Comparison of ENCODE assay signal across 41 cellular contexts in the genomic region with DNA sequence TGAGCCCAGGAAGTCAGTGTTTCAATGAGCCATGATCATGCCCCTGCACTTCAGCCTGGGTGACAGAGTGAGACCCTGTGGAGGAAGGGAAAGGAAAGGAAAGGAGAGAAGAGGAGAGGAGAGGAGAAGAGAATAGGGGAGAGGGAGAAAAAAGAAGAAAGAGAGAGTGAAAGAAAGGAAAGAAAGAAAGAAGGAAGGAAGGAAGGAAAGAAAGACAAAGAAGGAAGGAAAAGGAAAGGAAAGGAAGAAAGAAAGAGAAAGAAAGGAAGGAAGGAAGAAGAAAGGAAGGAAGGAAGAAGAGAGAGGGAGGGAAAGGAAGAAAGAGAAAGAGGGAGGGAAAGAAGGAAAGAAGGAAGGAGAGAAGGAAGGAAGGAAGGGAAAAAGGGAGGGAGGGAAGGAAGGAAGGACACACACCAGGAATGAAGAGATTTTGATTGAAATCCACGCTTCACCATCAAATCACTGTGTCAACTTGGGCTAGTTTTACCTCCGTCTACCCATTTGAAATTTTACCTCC. TPM values are rescaled to one million over a fixed set of nuclear protein-coding genes. Genes with fewer than 3 reads are reported as not detected.
"Had no signal": no experiment of that assay in that cellular context is flagged by ENCODE, and none has a peak within 500 bp of the region (broad histone marks: within the 10 kb centered on the region; RNA-seq: fewer than 3 reads in every experiment).

No MANE protein-coding gene starts in this region.

- H3K27ac ChIP-seq: ascending aorta, cardiac muscle cell, VCaP had no signal

- H3K36me3 Mint-ChIP-seq: activated CD4-positive, alpha-beta memory T cell treated with anti-CD3 and anti-CD28 coated beads for 36 hours; activated naive CD4-positive, alpha-beta T cell treated with anti-CD3 and anti-CD28 coated beads, Interleukin-2, amount 50 U/mL, for 24 hours; activated naive CD8-positive, alpha-beta T cell; activated naive CD8-positive, alpha-beta T cell treated with anti-CD3 and anti-CD28 coated beads, Interleukin-2, amount 10 ng/mL, durations not matched to agents 7 days and 5 days; brain had no signal

- DNase-seq: activated B cell treated with CpG ODN at 0.5 μM for 24 hours; activated CD4-positive, alpha-beta memory T cell treated with anti-CD3 and anti-CD28 coated beads for 36 hours; activated CD4-positive, alpha-beta T cell treated with anti-CD3 and anti-CD28 coated beads for 4 hours; activated CD4-positive, alpha-beta T cell treated with anti-CD3 and anti-CD28 coated beads, Interleukin-2, amount 10 ng/mL, durations not matched to agents 24 days and 14 days; activated CD4-positive, alpha-beta T cell treated with anti-CD3 and anti-CD28 coated beads, Interleukin-2, amount 50 U/mL, for 1 hour; activated CD4-positive, alpha-beta T cell treated with anti-CD3 and anti-CD28 coated beads, Interleukin-2, amount 50 U/mL, for 4 hours; activated CD4-positive, CD25-positive, alpha-beta regulatory T cell treated with anti-CD3 and anti-CD28 coated beads, Interleukin-2, amount 50 U/mL, for 72 hours; activated CD8-positive, alpha-beta memory T cell treated with anti-CD3 and anti-CD28 coated beads, Interleukin-2, amount 50 U/mL, for 4 hours; activated CD8-positive, alpha-beta T cell treated with anti-CD3 and anti-CD28 coated beads for 36 hours; activated effector memory CD4-positive, alpha-beta T cell treated with anti-CD3 and anti-CD28 coated beads, Interleukin-2, amount 50 U/mL, for 16 hours; activated gamma-delta T cell treated with Interleukin-2 at 50 U/mL for 16 hours; activated naive CD4-positive, alpha-beta T cell; activated naive CD4-positive, alpha-beta T cell treated with anti-CD3 and anti-CD28 coated beads for 36 hours; activated naive CD8-positive, alpha-beta T cell treated with anti-CD3 and anti-CD28 coated beads, Interleukin-2, amount 10 ng/mL, durations not matched to agents 7 days and 5 days; activated naive CD8-positive, alpha-beta T cell treated with anti-CD3 and anti-CD28 coated beads, Interleukin-2, amount 50 U/mL, for 24 hours; activated T-cell treated with anti-CD3 and anti-CD28 coated beads for 4 hours; activated T-cell treated with anti-CD3 and anti-CD28 coated beads, Interleukin-2, amount 50 U/mL, for 1 hour; activated T-cell treated with anti-CD3 and anti-CD28 coated beads, Interleukin-2, amount 50 U/mL, for 4 hours; activated T-cell treated with anti-CD3 and anti-CD28 coated beads, Interleukin-2, amount 50 U/mL, for 72 hours; amygdala; anterior cingulate cortex; caudate nucleus; cerebellar nuclear complex; T-helper 2 cell; T-helper 9 cell had no signal

- H3K4me3 ChIP-seq: ascending aorta, cardiac muscle cell had no signal

- H3K4me1 ChIP-seq: ascending aorta had no signal

- H3K27me3 ChIP-seq: ascending aorta, cardiac muscle cell had no signal

- H3K4me1 Mint-ChIP-seq: activated B cell treated with CpG ODN at 0.5 μM for 24 hours; activated CD4-positive, alpha-beta T cell treated with anti-CD3 and anti-CD28 coated beads, Interleukin-2, amount 10 ng/mL, durations not matched to agents 24 days and 14 days; activated naive CD4-positive, alpha-beta T cell treated with anti-CD3 and anti-CD28 coated beads, Interleukin-2, amount 50 U/mL, for 24 hours; activated naive CD8-positive, alpha-beta T cell treated with anti-CD3 and anti-CD28 coated beads, Interleukin-2, amount 10 ng/mL, durations not matched to agents 7 days and 5 days; activated naive CD8-positive, alpha-beta T cell treated with anti-CD3 and anti-CD28 coated beads, Interleukin-2, amount 50 U/mL, for 24 hours; activated T-helper 17 cell treated with anti-CD3 and anti-CD28 coated beads, Interleukin-2, amount 50 U/mL, for 72 hours; brain; central memory CD8-positive, alpha-beta T cell had no signal

- H3K4me3 Mint-ChIP-seq: activated B cell treated with CpG ODN at 0.5 μM for 24 hours; activated CD4-positive, alpha-beta memory T cell treated with anti-CD3 and anti-CD28 coated beads for 36 hours; activated CD4-positive, alpha-beta T cell treated with anti-CD3 and anti-CD28 coated beads, Interleukin-2, amount 10 ng/mL, durations not matched to agents 24 days and 14 days; activated CD8-positive, alpha-beta T cell treated with anti-CD3 and anti-CD28 coated beads for 36 hours; activated naive CD4-positive, alpha-beta T cell treated with anti-CD3 and anti-CD28 coated beads for 36 hours; activated naive CD4-positive, alpha-beta T cell treated with anti-CD3 and anti-CD28 coated beads, Interleukin-2, amount 50 U/mL, for 24 hours; activated naive CD8-positive, alpha-beta T cell; activated naive CD8-positive, alpha-beta T cell treated with anti-CD3 and anti-CD28 coated beads, Interleukin-2, amount 10 ng/mL, durations not matched to agents 7 days and 5 days; activated naive CD8-positive, alpha-beta T cell treated with anti-CD3 and anti-CD28 coated beads, Interleukin-2, amount 50 U/mL, for 24 hours; activated T-cell treated with anti-CD3 and anti-CD28 coated beads, Interleukin-2, amount 50 U/mL, for 4 hours; activated T-cell treated with anti-CD3 and anti-CD28 coated beads, Interleukin-2, amount 50 U/mL, for 72 hours; activated T-helper 1 cell treated with anti-CD3 and anti-CD28 coated beads, Interleukin-12 subunit alpha, Interleukin-12 subunit beta, Interleukin-2, Interleukin-4 antibody, amounts not matched to agents 30 ng/mL and 10 ng/mL and 1 ng/mL, durations not matched to agents 14 hours and 24 hours and 36 hours; activated T-helper 17 cell treated with anti-CD3 and anti-CD28 coated beads, Interleukin-2, amount 50 U/mL, for 72 hours; brain; central memory CD8-positive, alpha-beta T cell; T-helper 1 cell treated with Interleukin-12 subunit alpha and Interleukin-12 subunit beta and Interleukin-4 antibody, amounts not matched to agents 30 μg/mL and 1 μg/mL, for 36 hours; T-helper 2 cell treated with Interferon-gamma antibody and Interleukin-4, amounts not matched to agents 5 μg/mL and 100 μg/mL, for 36 hours had no signal

- H3K9me3 Mint-ChIP-seq: activated naive CD4-positive, alpha-beta T cell treated with anti-CD3 and anti-CD28 coated beads for 36 hours; activated naive CD4-positive, alpha-beta T cell treated with anti-CD3 and anti-CD28 coated beads, Interleukin-2, amount 50 U/mL, for 24 hours; activated naive CD8-positive, alpha-beta T cell treated with anti-CD3 and anti-CD28 coated beads, Interleukin-2, amount 10 ng/mL, durations not matched to agents 7 days and 5 days; activated T-cell treated with anti-CD3 and anti-CD28 coated beads, Interleukin-2, amount 50 U/mL, for 4 hours; central memory CD8-positive, alpha-beta T cell; T-helper 2 cell treated with Interferon-gamma antibody and Interleukin-4, amounts not matched to agents 5 μg/mL and 100 μg/mL, for 36 hours had no signal

- H3K27ac Mint-ChIP-seq: activated B cell treated with CpG ODN at 0.5 μM for 24 hours; activated CD4-positive, alpha-beta memory T cell treated with anti-CD3 and anti-CD28 coated beads for 36 hours; activated CD4-positive, alpha-beta T cell treated with anti-CD3 and anti-CD28 coated beads, Interleukin-2, amount 10 ng/mL, durations not matched to agents 24 days and 14 days; activated CD8-positive, alpha-beta T cell treated with anti-CD3 and anti-CD28 coated beads for 36 hours; activated naive CD4-positive, alpha-beta T cell treated with anti-CD3 and anti-CD28 coated beads for 36 hours; activated naive CD4-positive, alpha-beta T cell treated with anti-CD3 and anti-CD28 coated beads, Interleukin-2, amount 50 U/mL, for 24 hours; activated naive CD8-positive, alpha-beta T cell; activated naive CD8-positive, alpha-beta T cell treated with anti-CD3 and anti-CD28 coated beads, Interleukin-2, amount 10 ng/mL, durations not matched to agents 7 days and 5 days; activated naive CD8-positive, alpha-beta T cell treated with anti-CD3 and anti-CD28 coated beads, Interleukin-2, amount 50 U/mL, for 24 hours; activated T-cell treated with anti-CD3 and anti-CD28 coated beads, Interleukin-2, amount 50 U/mL, for 72 hours; activated T-helper 1 cell treated with anti-CD3 and anti-CD28 coated beads, Interleukin-12 subunit alpha, Interleukin-12 subunit beta, Interleukin-2, Interleukin-4 antibody, amounts not matched to agents 30 ng/mL and 10 ng/mL and 1 ng/mL, durations not matched to agents 14 hours and 24 hours and 36 hours; activated T-helper 17 cell treated with anti-CD3 and anti-CD28 coated beads, Interleukin-2, amount 50 U/mL, for 72 hours; brain; T-helper 1 cell treated with Interleukin-12 subunit alpha and Interleukin-12 subunit beta and Interleukin-4 antibody, amounts not matched to agents 30 μg/mL and 1 μg/mL, for 36 hours; T-helper 2 cell treated with Interferon-gamma antibody and Interleukin-4, amounts not matched to agents 5 μg/mL and 100 μg/mL, for 36 hours had no signal

- FAIRE-seq: bronchial epithelial cell, TTC549 had no signal

- H3K9me3 ChIP-seq: ascending aorta had no signal

- ATAC-seq: activated CD8-positive, alpha-beta T cell treated with anti-CD3 and anti-CD28 coated beads for 36 hours; activated naive CD8-positive, alpha-beta T cell treated with anti-CD3 and anti-CD28 coated beads, Interleukin-2, amount 50 U/mL, for 24 hours; activated T-cell treated with anti-CD3 and anti-CD28 coated beads, Interleukin-2, amount 50 U/mL, for 4 hours; activated T-cell treated with anti-CD3 and anti-CD28 coated beads, Interleukin-2, amount 50 U/mL, for 72 hours; activated T-helper 17 cell treated with anti-CD3 and anti-CD28 coated beads, Interleukin-2, amount 50 U/mL, for 72 hours had no signal

- H3K36me3 ChIP-seq: ascending aorta, cardiac muscle cell had no signal

RNA-seq across cellular contexts. Expression of a gene that starts 14.3 kb away (rescaled TPM):
- total RNA-seq: activated B cell treated with CpG ODN at 0.5 μM for 24 hours; activated CD4-positive, alpha-beta memory T cell treated with anti-CD3 and anti-CD28 coated beads for 36 hours; activated CD4-positive, alpha-beta T cell treated with anti-CD3 and anti-CD28 coated beads, Interleukin-2, amount 10 ng/mL, durations not matched to agents 24 days and 14 days; activated CD8-positive, alpha-beta memory T cell treated with anti-CD3 and anti-CD28 coated beads for 36 hours; activated CD8-positive, alpha-beta T cell treated with anti-CD3 and anti-CD28 coated beads for 36 hours; activated naive CD4-positive, alpha-beta T cell treated with anti-CD3 and anti-CD28 coated beads for 36 hours; activated naive CD8-positive, alpha-beta T cell treated with anti-CD3 and anti-CD28 coated beads, Interleukin-2, amount 10 ng/mL, durations not matched to agents 7 days and 5 days; activated T-cell treated with anti-CD3 and anti-CD28 coated beads, Interleukin-2, amount 50 U/mL, for 4 hours; activated T-cell treated with anti-CD3 and anti-CD28 coated beads, Interleukin-2, amount 50 U/mL, for 72 hours; activated T-helper 1 cell treated with anti-CD3 and anti-CD28 coated beads, Interleukin-12 subunit alpha, Interleukin-12 subunit beta, Interleukin-2, Interleukin-4 antibody, amounts not matched to agents 30 ng/mL and 10 ng/mL and 1 ng/mL, durations not matched to agents 14 hours and 24 hours and 36 hours; activated T-helper 17 cell treated with anti-CD3 and anti-CD28 coated beads, Interleukin-2, amount 50 U/mL, for 72 hours; ascending aorta; bronchial epithelial cell; cardiac muscle cell; chondrocyte had no signal
- polyA plus RNA-seq: adipose tissue, cardiac muscle cell had no signal

RNA-seq across cellular contexts. Expression of a gene that starts 17.6 kb away (rescaled TPM):
- total RNA-seq: activated B cell treated with CpG ODN at 0.5 μM for 24 hours; activated CD4-positive, alpha-beta memory T cell treated with anti-CD3 and anti-CD28 coated beads for 36 hours; activated CD4-positive, alpha-beta T cell treated with anti-CD3 and anti-CD28 coated beads, Interleukin-2, amount 10 ng/mL, durations not matched to agents 24 days and 14 days; activated CD8-positive, alpha-beta memory T cell treated with anti-CD3 and anti-CD28 coated beads for 36 hours; activated CD8-positive, alpha-beta T cell treated with anti-CD3 and anti-CD28 coated beads for 36 hours; activated naive CD4-positive, alpha-beta T cell treated with anti-CD3 and anti-CD28 coated beads for 36 hours; activated naive CD8-positive, alpha-beta T cell treated with anti-CD3 and anti-CD28 coated beads, Interleukin-2, amount 10 ng/mL, durations not matched to agents 7 days and 5 days; activated T-cell treated with anti-CD3 and anti-CD28 coated beads, Interleukin-2, amount 50 U/mL, for 4 hours; activated T-cell treated with anti-CD3 and anti-CD28 coated beads, Interleukin-2, amount 50 U/mL, for 72 hours; activated T-helper 1 cell treated with anti-CD3 and anti-CD28 coated beads, Interleukin-12 subunit alpha, Interleukin-12 subunit beta, Interleukin-2, Interleukin-4 antibody, amounts not matched to agents 30 ng/mL and 10 ng/mL and 1 ng/mL, durations not matched to agents 14 hours and 24 hours and 36 hours; activated T-helper 17 cell treated with anti-CD3 and anti-CD28 coated beads, Interleukin-2, amount 50 U/mL, for 72 hours; ascending aorta; bronchial epithelial cell; cardiac muscle cell; chondrocyte had no signal
- polyA plus RNA-seq: adipose tissue, cardiac muscle cell had no signal

RNA-seq across cellular contexts. Expression of a gene that starts 25.5 kb away (rescaled TPM):
- total RNA-seq: activated B cell treated with CpG ODN at 0.5 μM for 24 hours; activated CD4-positive, alpha-beta memory T cell treated with anti-CD3 and anti-CD28 coated beads for 36 hours; activated CD4-positive, alpha-beta T cell treated with anti-CD3 and anti-CD28 coated beads, Interleukin-2, amount 10 ng/mL, durations not matched to agents 24 days and 14 days; activated CD8-positive, alpha-beta memory T cell treated with anti-CD3 and anti-CD28 coated beads for 36 hours; activated CD8-positive, alpha-beta T cell treated with anti-CD3 and anti-CD28 coated beads for 36 hours; activated naive CD4-positive, alpha-beta T cell treated with anti-CD3 and anti-CD28 coated beads for 36 hours; activated naive CD8-positive, alpha-beta T cell treated with anti-CD3 and anti-CD28 coated beads, Interleukin-2, amount 10 ng/mL, durations not matched to agents 7 days and 5 days; activated T-cell treated with anti-CD3 and anti-CD28 coated beads, Interleukin-2, amount 50 U/mL, for 4 hours; activated T-cell treated with anti-CD3 and anti-CD28 coated beads, Interleukin-2, amount 50 U/mL, for 72 hours; activated T-helper 1 cell treated with anti-CD3 and anti-CD28 coated beads, Interleukin-12 subunit alpha, Interleukin-12 subunit beta, Interleukin-2, Interleukin-4 antibody, amounts not matched to agents 30 ng/mL and 10 ng/mL and 1 ng/mL, durations not matched to agents 14 hours and 24 hours and 36 hours; activated T-helper 17 cell treated with anti-CD3 and anti-CD28 coated beads, Interleukin-2, amount 50 U/mL, for 72 hours; ascending aorta; bronchial epithelial cell; cardiac muscle cell; chondrocyte had no signal
- polyA plus RNA-seq: adipose tissue, cardiac muscle cell had no signal

RNA-seq across cellular contexts. Expression of a gene that starts 49.4 kb away (rescaled TPM):
- total RNA-seq: activated B cell treated with CpG ODN at 0.5 μM for 24 hours; activated CD4-positive, alpha-beta memory T cell treated with anti-CD3 and anti-CD28 coated beads for 36 hours; activated CD4-positive, alpha-beta T cell treated with anti-CD3 and anti-CD28 coated beads, Interleukin-2, amount 10 ng/mL, durations not matched to agents 24 days and 14 days; activated CD8-positive, alpha-beta memory T cell treated with anti-CD3 and anti-CD28 coated beads for 36 hours; activated CD8-positive, alpha-beta T cell treated with anti-CD3 and anti-CD28 coated beads for 36 hours; activated naive CD4-positive, alpha-beta T cell treated with anti-CD3 and anti-CD28 coated beads for 36 hours; activated naive CD8-positive, alpha-beta T cell treated with anti-CD3 and anti-CD28 coated beads, Interleukin-2, amount 10 ng/mL, durations not matched to agents 7 days and 5 days; activated T-cell treated with anti-CD3 and anti-CD28 coated beads, Interleukin-2, amount 50 U/mL, for 4 hours; activated T-cell treated with anti-CD3 and anti-CD28 coated beads, Interleukin-2, amount 50 U/mL, for 72 hours; activated T-helper 1 cell treated with anti-CD3 and anti-CD28 coated beads, Interleukin-12 subunit alpha, Interleukin-12 subunit beta, Interleukin-2, Interleukin-4 antibody, amounts not matched to agents 30 ng/mL and 10 ng/mL and 1 ng/mL, durations not matched to agents 14 hours and 24 hours and 36 hours; activated T-helper 17 cell treated with anti-CD3 and anti-CD28 coated beads, Interleukin-2, amount 50 U/mL, for 72 hours; ascending aorta; bronchial epithelial cell; cardiac muscle cell; chondrocyte had no signal
- polyA plus RNA-seq: adipose tissue, cardiac muscle cell had no signal
